Comparison of ENCODE assay signal across 1 cellular context in genomic region chr16:4766875-4767628, GRCh38.
A peak's percentile ranks its signal among the peaks of the same experiment; 100 is the strongest.
TF ChIP-seq lines count a peak whose summit lies in the region.

TSS of gene ZNF500 (minus strand) at chr16:4767162. CDS start at chr16:4765978, 1,184 bp downstream.

TF ChIP-seq in A549, 52 proteins besides CTCF, POLR2A, EP300 and RAD21 (continued from another document):
- TF ChIP-seq BCL3 (IDR thresholded peaks at IDR 0.05) (peak; percentile 61; the same call in 1 of the 3 replicates), ESRRA (IDR thresholded peaks at IDR 0.05; ENCODE audit: borderline replicate concordance, low read length) (no peak), CEBPB (IDR thresholded peaks at IDR 0.05) (no peak), CHD4 (IDR thresholded peaks at IDR 0.05; ENCODE audit: borderline replicate concordance) (no peak), FOXS1 (CRISPR knock-in tag; IDR thresholded peaks at IDR 0.05) (no peak)
TF ChIP-seq in A549: peak in this region for 10.
